ENCODE assay signal across 1 cellular context in genomic region chr20:32458061-32458836, GRCh38.
TF ChIP-seq lines count a peak whose summit lies in the region.

No MANE protein-coding gene starts in this region.

TF ChIP-seq in A549, 52 proteins besides CTCF, POLR2A, EP300 and RAD21 (continued from another document):
- TF ChIP-seq ELK1 (IDR thresholded peaks at IDR 0.05; ENCODE audit: low read depth, low read length) (no peak), ZFP36 (IDR thresholded peaks at IDR 0.05; ENCODE audit: borderline replicate concordance, partially characterized antibody) (no peak), TFCP2L1 (CRISPR knock-in tag; IDR thresholded peaks at IDR 0.05) (no peak)
TF ChIP-seq in A549: peak in this region for 0.
